ENCODE assay signal across 1 cellular context in genomic region chr18:51038110-51038509, GRCh38.
TF ChIP-seq lines count a peak whose summit lies in the region.

No MANE protein-coding gene starts in this region.

TF ChIP-seq in WTC11, 78 proteins besides CTCF, POLR2A, EP300 and RAD21 (continued from another document):
- no peak for TF ChIP-seq ARID4B (CRISPR knock-in tag; IDR thresholded peaks at IDR 0.05; ENCODE audit: borderline replicate concordance)
- peak; percentile 61 for TF ChIP-seq GABPB1 (CRISPR knock-in tag; IDR thresholded peaks at IDR 0.05)
- TF ChIP-seq ZNF263 (CRISPR knock-in tag; IDR thresholded peaks at IDR 0.05; ENCODE audit: low read depth) = no peak
- TF ChIP-seq FOXP4 (CRISPR knock-in tag; IDR thresholded peaks at IDR 0.05) = no peak
- TF ChIP-seq NFE2L1 (CRISPR knock-in tag; IDR thresholded peaks at IDR 0.05) = no peak
TF ChIP-seq in WTC11: peak in this region for 1.
